In genomic region chr11:111871693-111872161, GRCh38 we compare ENCODE assay signal across 8 cellular contexts. TPM values are rescaled to one million over a fixed set of nuclear protein-coding genes. Genes with fewer than 3 reads are reported as not detected.
DNase-seq lines count a peak whose midpoint lies in the region; ATAC-seq and TF ChIP-seq lines count a peak whose summit lies in the region.

No MANE protein-coding gene starts in this region.

- no peaks in the 10 kb centered on the region; the same call in 1 of the 2 replicates for H3K79me2 ChIP-seq in KMS-11 (ENCODE audit: insufficient read depth, low read depth)

- peak overlapping the region; percentile 93 for H2AFZ ChIP-seq in KMS-11 (ENCODE audit: low read depth)

- peak overlapping the region; percentile 49; the same call in 1 of the 2 replicates for H3K9ac ChIP-seq in KMS-11

- peak overlapping the region; percentile 91 for H3K4me2 ChIP-seq in KMS-11

- H3K36me3 ChIP-seq in KMS-11 (ENCODE audit: insufficient read depth) (no peaks in the 10 kb centered on the region), brain microvascular endothelial cell (replicated peaks) (peaks cover 9% of the 10 kb centered on the region), urinary bladder (ENCODE audit: insufficient read depth) (peaks cover 2% of the 10 kb centered on the region)

- H3K27ac ChIP-seq in C4-2B = peak overlapping the region; percentile 90
- no peak overlapping the region for H3K27ac ChIP-seq in KMS-11
- H3K27ac ChIP-seq in brain microvascular endothelial cell = peak overlapping the region; percentile 84
- peak overlapping the region; percentile 84 for H3K27ac ChIP-seq in urinary bladder (ENCODE audit: low read depth)

- WGBS in urinary bladder = 57% methylated on average over 5 of the region's 5 CpGs

- H3K4me1 ChIP-seq in KMS-11 (ENCODE audit: low read depth, poor library complexity, severe bottlenecking) (peaks cover 16% of the 10 kb centered on the region), urinary bladder (ENCODE audit: insufficient read depth) (peaks cover 2% of the 10 kb centered on the region)

- H4K20me1 ChIP-seq in KMS-11 (ENCODE audit: insufficient read depth) = no peaks in the 10 kb centered on the region

- DNase-seq in brain microvascular endothelial cell (no peak), medulla oblongata (ENCODE audit: extremely low spot score) (peak; percentile 41), SIG-M5 treated with dmso at 0.1 percent for 504 hours (lab: John Stamatoyannopoulos, UW; ENCODE audit: unreplicated experiment) (no peak)
- DNase-seq in activated CD4-positive, CD25-positive, alpha-beta regulatory T cell (lab: John Stamatoyannopoulos, UW) = no peak

- peak overlapping the region; percentile 45 for H3K4me3 ChIP-seq in KMS-11 (IDR thresholded peaks at IDR 0.05; ENCODE audit: insufficient read depth, low read depth, low read length)
- H3K4me3 ChIP-seq in brain microvascular endothelial cell (ENCODE audit: low read depth, low read length) = peak overlapping the region; percentile 87
- H3K4me3 ChIP-seq in urinary bladder (ENCODE audit: low read depth, low read length) = peak overlapping the region; percentile 93

- H3K27me3 ChIP-seq in KMS-11 (ENCODE audit: insufficient read depth, low read depth) (no peaks in the 10 kb centered on the region), brain microvascular endothelial cell (replicated peaks) (no peaks in the 10 kb centered on the region)

- in situ Hi-C loops in brain microvascular endothelial cell (cut with HindIII; ENCODE audit: low pct_ligation_motif_present, low sequenced_read_pairs) = no loop called here

- TF ChIP-seq CTCF in C4-2B (conservative IDR thresholded peaks at IDR 0.05) (no peak), KMS-11 (conservative IDR thresholded peaks at IDR 0.05; ENCODE audit: low read depth, low read length) (no peak), brain microvascular endothelial cell (IDR thresholded peaks at IDR 0.05; ENCODE audit: low read depth, low read length, missing control alignments) (no peak)

- ATAC-seq in GM18519 (IDR thresholded peaks at IDR 0.05; ENCODE audit: low FRiP score, unreplicated experiment) = no peak

RNA-seq across cellular contexts. Expression of gene ALG9, which starts 0.3 kb away (rescaled TPM):
- 57.7 TPM for total RNA-seq in urinary bladder
- 21.3 TPM for polyA plus RNA-seq in urinary bladder

RNA-seq across cellular contexts. Expression of gene FDXACB1, which starts 7.2 kb away (rescaled TPM):
- 4.2 TPM for total RNA-seq in urinary bladder
- polyA plus RNA-seq in urinary bladder = 1.5 TPM

RNA-seq across cellular contexts. Expression of gene CFAP68, which starts 7.6 kb away (rescaled TPM):
- 13.1 TPM for total RNA-seq in urinary bladder
- 17.9 TPM for polyA plus RNA-seq in urinary bladder

RNA-seq across cellular contexts. Expression of gene CRYAB, which starts 39.8 kb away (rescaled TPM):
- total RNA-seq in urinary bladder = 21.3 TPM
- 231 TPM for polyA plus RNA-seq in urinary bladder

RNA-seq across cellular contexts. Expression of gene HSPB2, which starts 40.8 kb away (rescaled TPM):
- total RNA-seq in urinary bladder = 1.6 TPM
- polyA plus RNA-seq in urinary bladder = 10.6 TPM
